Comparison of ENCODE assay signal across 14 cellular contexts in the genomic region with DNA sequence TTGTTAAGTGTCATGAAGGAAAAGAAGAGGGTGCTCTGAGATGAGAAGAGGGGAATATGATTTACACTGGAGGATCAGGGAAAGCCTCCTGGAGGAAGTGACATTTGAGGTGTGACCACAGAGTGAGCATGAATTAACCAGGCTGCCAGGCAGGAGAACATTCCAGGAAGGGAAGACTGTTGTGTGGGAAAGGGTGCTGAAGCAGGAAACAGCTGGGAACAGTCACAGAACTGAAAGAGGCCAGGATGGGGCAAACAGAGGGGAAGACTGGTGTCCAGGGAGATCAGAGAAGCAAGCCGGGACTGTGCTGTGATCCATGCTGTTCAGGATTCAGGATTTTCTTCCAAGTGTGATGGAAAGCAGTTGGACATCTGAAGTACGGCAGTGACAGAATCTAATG. TPM values are rescaled to one million over a fixed set of nuclear protein-coding genes. Genes with fewer than 3 reads are reported as not detected.
A peak's percentile ranks its signal among the peaks of the same experiment; 100 is the strongest.
DNase-seq lines count a peak whose midpoint lies in the region; ATAC-seq and TF ChIP-seq lines count a peak whose summit lies in the region.
"Had no signal": no experiment of that assay in that cellular context is flagged by ENCODE, and none has a peak within 500 bp of the region (broad histone marks: within the 10 kb centered on the region; RNA-seq: fewer than 3 reads in every experiment).

No MANE protein-coding gene starts in this region.

- no peak overlapping the region for H3K4me2 ChIP-seq in SK-N-SH
- H3K4me2 ChIP-seq in Karpas-422 (ENCODE audit: low read depth, low read length, poor library complexity, severe bottlenecking), result no peak overlapping the region

- no peak overlapping the region for H2AFZ ChIP-seq in SK-N-SH (ENCODE audit: low read depth)
- no peak overlapping the region for H2AFZ ChIP-seq in Karpas-422 (ENCODE audit: low read length)

- TF ChIP-seq CTCF in SK-N-SH (IDR thresholded peaks at IDR 0.05), result no peak
- no peak for TF ChIP-seq CTCF in fibroblast of the aortic adventitia (IDR thresholded peaks at IDR 0.05; ENCODE audit: insufficient read depth, low read length)

- H3K9me2 ChIP-seq in SK-N-SH (no peaks in the 10 kb centered on the region), Karpas-422 (replicated peaks; ENCODE audit: insufficient read depth, low read length) (no peaks in the 10 kb centered on the region)

- DNase-seq in Daoy (ENCODE audit: low read depth) (peak; percentile 54), SK-N-SH (no peak), fibroblast of the aortic adventitia (ENCODE audit: low read depth) (peak; percentile 66), Karpas-422 (no peak), NOMO-1 treated with dmso at 0.1 percent for 144 hours (lab: John Stamatoyannopoulos, UW; ENCODE audit: unreplicated experiment) (no peak)
- no peak for DNase-seq in natural killer cell treated with Interleukin-12 subunit alpha and Interleukin-12 subunit beta and Interleukin-15 and Interleukin-18, amount 100 ng/mL, for 72 hours (ENCODE audit: low spot score)
- no peak for DNase-seq in activated naive CD4-positive, alpha-beta T cell (lab: John Stamatoyannopoulos, UW)
- no peak for DNase-seq in activated naive CD4-positive, alpha-beta T cell treated with anti-CD3 and anti-CD28 coated beads, Interleukin-2, amount 50 U/mL, for 72 hours (ENCODE audit: low spot score in 2 of 2)
- DNase-seq: Calu3; naive thymus-derived CD4-positive, alpha-beta T cell; NCI-H748 treated with DMSO at 0.1 percent for 48 hours; tibial artery had no signal

- ATAC-seq in natural killer cell treated with Interleukin-12 subunit alpha and Interleukin-12 subunit beta and Interleukin-15 and Interleukin-18, amount 100 ng/mL, for 72 hours, result no peak
- ATAC-seq in activated naive CD4-positive, alpha-beta T cell treated with anti-CD3 and anti-CD28 coated beads, Interleukin-2, amount 50 U/mL, for 72 hours, result no peak
- ATAC-seq: naive thymus-derived CD4-positive, alpha-beta T cell had no signal

- H3K27me3 ChIP-seq in SK-N-SH (ENCODE audit: insufficient read depth) (no peaks in the 10 kb centered on the region), Karpas-422 (ENCODE audit: low read length) (no peaks in the 10 kb centered on the region)
- H3K27me3 ChIP-seq: tibial artery had no signal

- peak overlapping the region; percentile 20 for H3K4me3 Mint-ChIP-seq in natural killer cell treated with Interleukin-12 subunit alpha and Interleukin-12 subunit beta and Interleukin-15 and Interleukin-18, amount 100 ng/mL, for 72 hours
- H3K4me3 Mint-ChIP-seq: central memory CD8-positive, alpha-beta T cell; T-helper 1 cell treated with Interleukin-12 subunit alpha and Interleukin-12 subunit beta and Interleukin-4 antibody, amounts not matched to agents 30 μg/mL and 1 μg/mL, for 36 hours had no signal

- H3F3A ChIP-seq in SK-N-SH (replicated peaks; ENCODE audit: insufficient read depth), result no peaks in the 10 kb centered on the region

- WGBS in SK-N-SH (ENCODE audit: low lambda C conversion rate), result 89% methylated on average over 2 of the region's 2 CpGs

- H3K9ac ChIP-seq in SK-N-SH (no peak overlapping the region), Karpas-422 (ENCODE audit: low read length) (no peak overlapping the region)

- POLR2A ChIA-PET in SK-N-SH (lab: Yijun Ruan, JAX), result no interaction called here

- H3K9me3 Mint-ChIP-seq in natural killer cell treated with Interleukin-12 subunit alpha and Interleukin-12 subunit beta and Interleukin-15 and Interleukin-18, amount 100 ng/mL, for 72 hours, result no peaks in the 10 kb centered on the region
- no peaks in the 10 kb centered on the region for H3K9me3 Mint-ChIP-seq in activated naive CD4-positive, alpha-beta T cell treated with anti-CD3 and anti-CD28 coated beads, Interleukin-2, amount 50 U/mL, for 72 hours
- H3K9me3 Mint-ChIP-seq: central memory CD8-positive, alpha-beta T cell; naive thymus-derived CD4-positive, alpha-beta T cell; T-helper 1 cell treated with Interleukin-12 subunit alpha and Interleukin-12 subunit beta and Interleukin-4 antibody, amounts not matched to agents 30 μg/mL and 1 μg/mL, for 36 hours had no signal

- peaks cover 2 to 21% of the 10 kb centered on the region in 2 experiments for H3K36me3 ChIP-seq in SK-N-SH (replicated peaks in 1 of 2; ENCODE audit: control insufficient read depth in 1 of 2, insufficient read depth in 2 of 2, low read length in 1 of 2)
- no peaks in the 10 kb centered on the region for H3K36me3 ChIP-seq in Karpas-422 (ENCODE audit: insufficient read depth, low read length)
- H3K36me3 ChIP-seq: tibial artery had no signal

- no peak for TF ChIP-seq EP300 in SK-N-SH (IDR thresholded peaks at IDR 0.05; ENCODE audit: borderline replicate concordance in 1 of 2, low read depth in 1 of 2, low read length in 1 of 2)

- no peak overlapping the region for H3K27ac ChIP-seq in SK-N-SH (ENCODE audit: low read depth in 2 of 2, low read length in 1 of 2)
- H3K27ac ChIP-seq in Karpas-422 (ENCODE audit: low read length), result no peak overlapping the region
- H3K27ac ChIP-seq: tibial artery had no signal

- peaks cover 88% of the 10 kb centered on the region for H4K20me1 ChIP-seq in SK-N-SH (ENCODE audit: insufficient read depth)
- H4K20me1 ChIP-seq in Karpas-422 (ENCODE audit: insufficient read depth, low read depth, low read length), result no peaks in the 10 kb centered on the region

- H3K4me1 Mint-ChIP-seq in natural killer cell treated with Interleukin-12 subunit alpha and Interleukin-12 subunit beta and Interleukin-15 and Interleukin-18, amount 100 ng/mL, for 72 hours (ENCODE audit: low read depth in 2 of 2), result peaks cover 74 to 76% of the 10 kb centered on the region in 2 donors

- H3K4me1 ChIP-seq in SK-N-SH (ENCODE audit: control insufficient read depth in 1 of 2, insufficient read depth in 2 of 2, low read depth in 1 of 2, low read length in 1 of 2) (peaks cover 0 to 17% of the 10 kb centered on the region in 2 experiments; a peak in 1 of 4 replicates), Karpas-422 (ENCODE audit: low read length) (no peaks in the 10 kb centered on the region)

- CTCF ChIA-PET in SK-N-SH (lab: Yijun Ruan, JAX), result interaction anchor here (1.8 kb wide), 1 partner anchor 240 kb away, joined by 4 read pairs; no protein-coding TSS in a partner anchor

- no peak for TF ChIP-seq RAD21 in SK-N-SH (IDR thresholded peaks at IDR 0.05; ENCODE audit: low read length)

- no peaks in the 10 kb centered on the region for H3K27me3 Mint-ChIP-seq in natural killer cell treated with Interleukin-12 subunit alpha and Interleukin-12 subunit beta and Interleukin-15 and Interleukin-18, amount 100 ng/mL, for 72 hours
- H3K27me3 Mint-ChIP-seq: central memory CD8-positive, alpha-beta T cell; naive thymus-derived CD4-positive, alpha-beta T cell had no signal

- H3K9me3 ChIP-seq in SK-N-SH, result no peaks in the 10 kb centered on the region
- no peaks in the 10 kb centered on the region for H3K9me3 ChIP-seq in Karpas-422 (ENCODE audit: low read length)
- H3K9me3 ChIP-seq: tibial artery had no signal

- H3K4me3 ChIP-seq in SK-N-SH (ENCODE audit: low read depth in 2 of 2, low read length in 1 of 2), result no peak overlapping the region
- no peak overlapping the region for H3K4me3 ChIP-seq in fibroblast of the aortic adventitia (ENCODE audit: low read depth, low read length)
- no peak overlapping the region for H3K4me3 ChIP-seq in Karpas-422 (ENCODE audit: low read length)
- H3K4me3 ChIP-seq: tibial artery had no signal

- H3K27ac Mint-ChIP-seq in natural killer cell treated with Interleukin-12 subunit alpha and Interleukin-12 subunit beta and Interleukin-15 and Interleukin-18, amount 100 ng/mL, for 72 hours, result peak overlapping the region; percentile 38 to 76
- no peak overlapping the region for H3K27ac Mint-ChIP-seq in activated naive CD4-positive, alpha-beta T cell treated with anti-CD3 and anti-CD28 coated beads, Interleukin-2, amount 50 U/mL, for 72 hours
- H3K27ac Mint-ChIP-seq: T-helper 1 cell treated with Interleukin-12 subunit alpha and Interleukin-12 subunit beta and Interleukin-4 antibody, amounts not matched to agents 30 μg/mL and 1 μg/mL, for 36 hours had no signal

- peaks cover 36% of the 10 kb centered on the region for H3K36me3 Mint-ChIP-seq in natural killer cell treated with Interleukin-12 subunit alpha and Interleukin-12 subunit beta and Interleukin-15 and Interleukin-18, amount 100 ng/mL, for 72 hours
- H3K36me3 Mint-ChIP-seq in activated naive CD4-positive, alpha-beta T cell treated with anti-CD3 and anti-CD28 coated beads, Interleukin-2, amount 50 U/mL, for 72 hours, result peaks cover 5 to 9% of the 10 kb centered on the region in 2 donors

- peaks cover 100% of the 10 kb centered on the region for H3K79me2 ChIP-seq in SK-N-SH (ENCODE audit: insufficient read depth)
- no peaks in the 10 kb centered on the region for H3K79me2 ChIP-seq in Karpas-422 (ENCODE audit: low read length)

TF ChIP-seq in SK-N-SH, 30 proteins besides CTCF, POLR2A, EP300 and RAD21:
- TF ChIP-seq TCF12 (IDR thresholded peaks at IDR 0.05) (0 out of 2 replicates have a peak, but pooled peaks have one; percentile 8), SIN3A (IDR thresholded peaks at IDR 0.05; ENCODE audit: borderline replicate concordance, low read depth, low read length) (0 out of 2 replicates have a peak, but pooled peaks have one; percentile 48), FOXJ3 (CRISPR knock-in tag; IDR thresholded peaks at IDR 0.05) (no peak)

RNA-seq across cellular contexts. Expression of a gene that starts 14.9 kb away (rescaled TPM):
- 10.4 and 12.2 TPM in 2 replicates for total RNA-seq in Daoy (2014; rRNA removed; shearing (Covaris generic))
- 9.2 and 14.2 TPM in 2 replicates for polyA plus RNA-seq in SK-N-SH (2012; rRNA removed)
- polyA plus RNA-seq in SK-N-SH (2012; cell fraction: cytosol; rRNA removed), result 10.7 and 13.4 TPM in 2 replicates
- 15.8 and 18.8 TPM in 2 replicates for polyA plus RNA-seq in SK-N-SH (2012; cell fraction: nucleus; rRNA removed)
- total RNA-seq in fibroblast of the aortic adventitia (ENCODE audit: low replicate concordance), result 16.6 and 28.8 TPM in 2 replicates
- 100 to 1,000 TPM; 152 to 245 TPM for total RNA-seq in natural killer cell treated with Interleukin-12 subunit alpha and Interleukin-12 subunit beta and Interleukin-15 and Interleukin-18, amount 100 ng/mL, for 72 hours
- not detected in 2 replicates for total RNA-seq in Karpas-422 (2014; rRNA removed; shearing (Covaris generic); ENCODE audit: low replicate concordance)
- 10 to 100 TPM; 12.8 to 20.9 TPM for total RNA-seq in activated naive CD4-positive, alpha-beta T cell treated with anti-CD3 and anti-CD28 coated beads, Interleukin-2, amount 50 U/mL, for 72 hours

Comparison
In these comparisons a context has a peak if more than half of its experiments do, and no peak if none do; other contexts are left out.
1. DNase-seq: peak in Daoy (single experiment) and fibroblast of the aortic adventitia (single experiment); none in SK-N-SH (single experiment), natural killer cell treated with Interleukin-12 subunit alpha and Interleukin-12 subunit beta and Interleukin-15 and Interleukin-18, amount 100 ng/mL, for 72 hours (single experiment), Karpas-422 (single experiment), activated naive CD4-positive, alpha-beta T cell (0 of 4), NOMO-1 treated with dmso at 0.1 percent for 144 hours (single experiment) and activated naive CD4-positive, alpha-beta T cell treated with anti-CD3 and anti-CD28 coated beads, Interleukin-2, amount 50 U/mL, for 72 hours (0 of 2).
2. H3K27ac Mint-ChIP-seq: peak in natural killer cell treated with Interleukin-12 subunit alpha and Interleukin-12 subunit beta and Interleukin-15 and Interleukin-18, amount 100 ng/mL, for 72 hours (2 of 2); none in activated naive CD4-positive, alpha-beta T cell treated with anti-CD3 and anti-CD28 coated beads, Interleukin-2, amount 50 U/mL, for 72 hours (0 of 2).
3. RNA of a gene that starts 14.9 kb away (total RNA-seq): 152 to 245 TPM in natural killer cell treated with Interleukin-12 subunit alpha and Interleukin-12 subunit beta and Interleukin-15 and Interleukin-18, amount 100 ng/mL, for 72 hours, 16.6 to 28.8 TPM in fibroblast of the aortic adventitia, 12.8 to 20.9 TPM in activated naive CD4-positive, alpha-beta T cell treated with anti-CD3 and anti-CD28 coated beads, Interleukin-2, amount 50 U/mL, for 72 hours and 10.4 to 12.2 TPM in Daoy; not detected in Karpas-422; every median in the first group is over 10 times any median in the second.